In genomic region chr20:33299111-33299603, GRCh38 we compare ENCODE assay signal across 8 cellular contexts. TPM values are rescaled to one million over a fixed set of nuclear protein-coding genes. Genes with fewer than 3 reads are reported as not detected.
A peak's percentile ranks its signal among the peaks of the same experiment; 100 is the strongest.
DNase-seq lines count a peak whose midpoint lies in the region; ATAC-seq, FAIRE-seq and TF ChIP-seq lines count a peak whose summit lies in the region.

No MANE protein-coding gene starts in this region.

- H3K9me3 ChIP-seq in WERI-Rb-1 (ENCODE audit: severe bottlenecking) (no peaks in the 10 kb centered on the region), kidney (ENCODE audit: control insufficient read depth in 1 of 2, low read length in 2 of 2) (no peaks in the 10 kb centered on the region)

- H3K4me1 Mint-ChIP-seq in MCF 10A (ENCODE audit: insufficient read depth, unreplicated experiment), result no peaks in the 10 kb centered on the region

- ATAC-seq in HG03280 (IDR thresholded peaks at IDR 0.05; ENCODE audit: unreplicated experiment), result no peak

- no peaks in the 10 kb centered on the region for H3K27me3 ChIP-seq in WERI-Rb-1 (ENCODE audit: insufficient read depth, low read depth, severe bottlenecking)

- BruUV-seq in MCF 10A (replicated peaks; lab: Mats Ljungman, UMichigan), result no TSS peak

- POLR2A ChIA-PET in MCF 10A (lab: Yijun Ruan, JAX), result interaction anchor here (1.8 kb wide), 1 partner anchor 14 kb away, joined by 5 read pairs; no protein-coding TSS in a partner anchor

- no peaks in the 10 kb centered on the region for H3K9me3 Mint-ChIP-seq in MCF 10A (ENCODE audit: unreplicated experiment)

- no peak overlapping the region for H3K4me3 Mint-ChIP-seq in MCF 10A (ENCODE audit: unreplicated experiment)

- TF ChIP-seq CTCF in WERI-Rb-1 (IDR thresholded peaks at IDR 0.05; ENCODE audit: low read depth, low read length), result peak; percentile 93
- peak; percentile 96 for TF ChIP-seq CTCF in MCF 10A (IDR thresholded peaks at IDR 0.05; ENCODE audit: unreplicated experiment)
- TF ChIP-seq CTCF in kidney (IDR thresholded peaks at IDR 0.05; ENCODE audit: borderline replicate concordance, extremely low read depth, insufficient read depth), result peak; percentile 87

- intact Hi-C loops in MCF 10A (cut with micrococcal nuclease), result loop anchor here (1.0 to 10.0 kb wide), 4 partner anchors 202 to 624 kb away; partner anchors contain the start of gene C20orf203
- intact Hi-C loops in kidney (cut with DNase I), result loop anchor here (10.0 kb wide), 1 partner anchor 394 kb away; no protein-coding TSS in a partner anchor

- H3K4me3 ChIP-seq in WERI-Rb-1 (ENCODE audit: low read depth, low read length), result no peak overlapping the region
- H3K4me3 ChIP-seq in kidney (ENCODE audit: low read length in 2 of 2), result no peak overlapping the region

- no peak overlapping the region for H3K27ac ChIP-seq in WERI-Rb-1
- H3K27ac ChIP-seq in kidney (ENCODE audit: low read depth in 2 of 2, low read length in 2 of 2), result no peak overlapping the region

- no peaks in the 10 kb centered on the region for H3K36me3 ChIP-seq in WERI-Rb-1
- no peaks in the 10 kb centered on the region for H3K36me3 ChIP-seq in kidney (ENCODE audit: control insufficient read depth in 1 of 2, insufficient read depth in 2 of 2, low read length in 2 of 2)

- peak; percentile 47 to 66 (median 63) for DNase-seq in NCI-H1417 (lab: John Stamatoyannopoulos, UW)
- no peak for DNase-seq in NCI-H1417 treated with DMSO at 0.1 percent for 48 hours (lab: John Stamatoyannopoulos, UW)
- DNase-seq in NCI-H1930 (lab: John Stamatoyannopoulos, UW), result peak; percentile 40 to 73
- peak; percentile 81 for DNase-seq in WERI-Rb-1
- DNase-seq in MCF 10A (ENCODE audit: unreplicated experiment), result peak; percentile 64
- peak; percentile 83 for DNase-seq in kidney
- peak; percentile 67 for DNase-seq in stimulated activated CD4-positive, alpha-beta T cell treated with anti-CD3 and anti-CD28 coated beads, Interleukin-1b, Interleukin-23, amount 100 ng/mL, for 48 hours

- H3K27me3 Mint-ChIP-seq in MCF 10A (ENCODE audit: insufficient read depth, unreplicated experiment), result peaks cover 68% of the 10 kb centered on the region

- no peak overlapping the region for H3K27ac Mint-ChIP-seq in MCF 10A (ENCODE audit: low read depth, unreplicated experiment)

- peaks cover 0 to 2% of the 10 kb centered on the region in 2 donors for H3K4me1 ChIP-seq in kidney (ENCODE audit: control insufficient read depth in 1 of 2, insufficient read depth in 1 of 2, low read depth in 1 of 2, low read length in 2 of 2)

- no peak for FAIRE-seq in kidney (lab: Jason Lieb, UNC)

- H3K9ac ChIP-seq in kidney (ENCODE audit: low read length in 2 of 2), result no peak overlapping the region

- H3K36me3 Mint-ChIP-seq in MCF 10A (ENCODE audit: insufficient read depth, unreplicated experiment), result no peaks in the 10 kb centered on the region

- CTCF ChIA-PET in MCF 10A (lab: Yijun Ruan, JAX), result interaction anchor here (0.5 to 3.1 kb wide), 33 partner anchors 10 to 1234 kb away, joined by 3 to 22 read pairs (median 5); partner anchors contain the start of gene BPIFB1

RNA-seq across cellular contexts. Expression of gene BPIFB1, which starts 16.1 kb away (rescaled TPM):
- total RNA-seq in MCF 10A (2022) (not detected in 2 replicates), kidney (not detected)
- not detected for polyA plus RNA-seq in kidney (ENCODE audit: insufficient read depth, low read depth, low replicate concordance)
